19 cellular contexts compared by ENCODE assay signal in genomic region chr6:31947070-31947675, GRCh38. TPM values are rescaled to one million over a fixed set of nuclear protein-coding genes. Genes with fewer than 3 reads are reported as not detected.
DNase-seq lines count a peak whose midpoint lies in the region; ATAC-seq and TF ChIP-seq lines count a peak whose summit lies in the region.
"Had no signal": no experiment of that assay in that cellular context is flagged by ENCODE, and none has a peak within 500 bp of the region (broad histone marks: within the 10 kb centered on the region; RNA-seq: fewer than 3 reads in every experiment).

No MANE protein-coding gene starts in this region.

- peak overlapping the region in 1 of 2 donors; percentile 98 for H3K27ac ChIP-seq in breast epithelium
- no peak overlapping the region for H3K27ac ChIP-seq in endodermal cell (ENCODE audit: low read depth, low read length)
- H3K27ac ChIP-seq in neural progenitor cell, result no peak overlapping the region

- H3K4me3 ChIP-seq in breast epithelium (peak overlapping the region in 1 of 3 donors; percentile 5), endodermal cell (ENCODE audit: low read length) (no peak overlapping the region), neural progenitor cell (no peak overlapping the region)
- H3K4me3 ChIP-seq: HAP-1 had no signal

- no peaks in the 10 kb centered on the region for H3K79me2 ChIP-seq in neural progenitor cell (ENCODE audit: low read depth)

- H4K20me1 ChIP-seq in neural progenitor cell (ENCODE audit: low read depth), result no peaks in the 10 kb centered on the region

- no peak for TF ChIP-seq CTCF in MCF 10A (IDR thresholded peaks at IDR 0.05; ENCODE audit: unreplicated experiment)
- TF ChIP-seq CTCF in breast epithelium (IDR thresholded peaks at IDR 0.05), result no peak
- no peak for TF ChIP-seq CTCF in endodermal cell (conservative IDR thresholded peaks at IDR 0.05)
- TF ChIP-seq CTCF in neural progenitor cell (IDR thresholded peaks at IDR 0.05), result no peak

- TF ChIP-seq POLR2A in breast epithelium (IDR thresholded peaks at IDR 0.05), result no peak

- no peak overlapping the region for H2AFZ ChIP-seq in neural progenitor cell (replicated peaks)
- H2AFZ ChIP-seq: PC-9 had no signal

- no peak for ATAC-seq in HG02798 (IDR thresholded peaks at IDR 0.05; ENCODE audit: poor library complexity, unreplicated experiment)

- H3K4me3 Mint-ChIP-seq in MCF 10A (ENCODE audit: unreplicated experiment) (peak overlapping the region; percentile 64), endodermal cell (no peak overlapping the region), neural progenitor cell (peak overlapping the region; percentile 22)
- no peak overlapping the region for H3K4me3 Mint-ChIP-seq in activated T-helper 2 cell treated with anti-CD3 and anti-CD28 coated beads, Interferon-gamma antibody, Interleukin-2, Interleukin-4, amounts not matched to agents 10 μg/mL and 5 μg/mL and 100 μg/mL, durations not matched to agents 14 hours and 24 hours and 36 hours (ENCODE audit: low read depth)

- H3K27me3 Mint-ChIP-seq in MCF 10A (ENCODE audit: insufficient read depth, unreplicated experiment), result no peaks in the 10 kb centered on the region
- peaks cover 65% of the 10 kb centered on the region for H3K27me3 Mint-ChIP-seq in endodermal cell (ENCODE audit: insufficient read depth)
- peaks cover 20% of the 10 kb centered on the region for H3K27me3 Mint-ChIP-seq in neural progenitor cell (ENCODE audit: insufficient read depth, low read depth)
- peaks cover 7% of the 10 kb centered on the region for H3K27me3 Mint-ChIP-seq in activated T-helper 2 cell treated with anti-CD3 and anti-CD28 coated beads, Interferon-gamma antibody, Interleukin-2, Interleukin-4, amounts not matched to agents 10 μg/mL and 5 μg/mL and 100 μg/mL, durations not matched to agents 14 hours and 24 hours and 36 hours (ENCODE audit: low read depth)

- WGBS in endodermal cell (ENCODE audit: insufficient coverage in 1 of 2, insufficient read length in 1 of 2), 2 experiments, result 86 to 88% methylated on average over 17 to 24 of the region's 24 CpGs

- H3K9ac ChIP-seq in endodermal cell (ENCODE audit: extremely low read depth, low read length, poor library complexity, severe bottlenecking) (no peak overlapping the region), neural progenitor cell (no peak overlapping the region)
- H3K9ac ChIP-seq: SK-N-SH had no signal

- H3K9me3 Mint-ChIP-seq in MCF 10A (ENCODE audit: unreplicated experiment), result no peaks in the 10 kb centered on the region
- no peaks in the 10 kb centered on the region for H3K9me3 Mint-ChIP-seq in endodermal cell
- no peaks in the 10 kb centered on the region for H3K9me3 Mint-ChIP-seq in neural progenitor cell
- no peaks in the 10 kb centered on the region for H3K9me3 Mint-ChIP-seq in activated T-helper 2 cell treated with anti-CD3 and anti-CD28 coated beads, Interferon-gamma antibody, Interleukin-2, Interleukin-4, amounts not matched to agents 10 μg/mL and 5 μg/mL and 100 μg/mL, durations not matched to agents 14 hours and 24 hours and 36 hours

- H3K27me3 ChIP-seq in breast epithelium (no peaks in the 10 kb centered on the region), endodermal cell (ENCODE audit: control insufficient read depth, insufficient read depth, low read length, poor library complexity, severe bottlenecking) (peaks cover 42% of the 10 kb centered on the region), neural progenitor cell (peaks cover 17% of the 10 kb centered on the region)

- DNase-seq in MCF 10A (ENCODE audit: unreplicated experiment) (no peak), breast epithelium (ENCODE audit: low spot score in 2 of 2) (no peak), endodermal cell (peak; percentile 35), neural progenitor cell (ENCODE audit: low spot score) (no peak), DMS79 (lab: John Stamatoyannopoulos, UW) (no peak), putamen (ENCODE audit: low spot score) (no peak)
- DNase-seq in activated T-helper 2 cell treated with anti-CD3 and anti-CD28 coated beads, Interferon-gamma antibody, Interleukin-2, Interleukin-4, amounts not matched to agents 10 μg/mL and 5 μg/mL and 100 μg/mL, durations not matched to agents 14 hours and 24 hours and 36 hours (ENCODE audit: low spot score), result no peak
- DNase-seq: 8988T, C1 segment of cervical spinal cord, KBM-7, NCI-H1436 treated with DMSO at 0.1 percent for 48 hours, NCI-H2029 treated with DMSO at 0.1 percent for 48 hours, NCI-H2171 treated with DMSO at 0.1 percent for 48 hours, NCI-H446 treated with DMSO at 0.1 percent for 48 hours, NCI-H774, PC-9, SK-N-SH had no signal

- no peaks in the 10 kb centered on the region for H3K36me3 ChIP-seq in breast epithelium
- H3K36me3 ChIP-seq in endodermal cell (ENCODE audit: control insufficient read depth, insufficient read depth, low read length), result peaks cover 19% of the 10 kb centered on the region
- no peaks in the 10 kb centered on the region for H3K36me3 ChIP-seq in neural progenitor cell

- H3K4me2 ChIP-seq in neural progenitor cell, result no peak overlapping the region

- CTCF ChIA-PET in MCF 10A (lab: Yijun Ruan, JAX), result interaction anchor here (0.6 kb wide), 1 partner anchor 10 kb away, joined by 3 read pairs; no protein-coding TSS in a partner anchor

- H3K4me1 Mint-ChIP-seq in MCF 10A (ENCODE audit: insufficient read depth, unreplicated experiment) (peaks cover 52% of the 10 kb centered on the region), endodermal cell (no peaks in the 10 kb centered on the region), neural progenitor cell (peaks cover 10% of the 10 kb centered on the region)
- peaks cover 5% of the 10 kb centered on the region for H3K4me1 Mint-ChIP-seq in activated T-helper 2 cell treated with anti-CD3 and anti-CD28 coated beads, Interferon-gamma antibody, Interleukin-2, Interleukin-4, amounts not matched to agents 10 μg/mL and 5 μg/mL and 100 μg/mL, durations not matched to agents 14 hours and 24 hours and 36 hours (ENCODE audit: low read depth)

- H3K27ac Mint-ChIP-seq in MCF 10A (ENCODE audit: low read depth, unreplicated experiment) (peak overlapping the region; percentile 51), endodermal cell (no peak overlapping the region), neural progenitor cell (peak overlapping the region; percentile 20)
- H3K27ac Mint-ChIP-seq in activated T-helper 2 cell treated with anti-CD3 and anti-CD28 coated beads, Interferon-gamma antibody, Interleukin-2, Interleukin-4, amounts not matched to agents 10 μg/mL and 5 μg/mL and 100 μg/mL, durations not matched to agents 14 hours and 24 hours and 36 hours, result no peak overlapping the region

- BruUV-seq in MCF 10A (replicated peaks; lab: Mats Ljungman, UMichigan), result no TSS peak

- H3K36me3 Mint-ChIP-seq in MCF 10A (ENCODE audit: insufficient read depth, unreplicated experiment) (peaks cover 40% of the 10 kb centered on the region), endodermal cell (ENCODE audit: low read depth) (peaks cover 8% of the 10 kb centered on the region), neural progenitor cell (peaks cover 2% of the 10 kb centered on the region)
- H3K36me3 Mint-ChIP-seq in activated T-helper 2 cell treated with anti-CD3 and anti-CD28 coated beads, Interferon-gamma antibody, Interleukin-2, Interleukin-4, amounts not matched to agents 10 μg/mL and 5 μg/mL and 100 μg/mL, durations not matched to agents 14 hours and 24 hours and 36 hours (ENCODE audit: low read depth), result peaks cover under 1% of the 10 kb centered on the region

- H3K4me1 ChIP-seq in breast epithelium, result peaks cover 10 to 17% of the 10 kb centered on the region in 2 donors
- H3K4me1 ChIP-seq in endodermal cell (ENCODE audit: control insufficient read depth, insufficient read depth, low read length), result no peaks in the 10 kb centered on the region
- no peaks in the 10 kb centered on the region for H3K4me1 ChIP-seq in neural progenitor cell
- H3K4me1 ChIP-seq: HAP-1 had no signal

- intact Hi-C loops in MCF 10A (cut with micrococcal nuclease), result no loop called here
- intact Hi-C loops in breast epithelium (cut with DNase I; ENCODE audit: low total_unique reads), result no loop called here
- intact Hi-C loops in activated T-helper 2 cell treated with anti-CD3 and anti-CD28 coated beads, Interferon-gamma antibody, Interleukin-2, Interleukin-4, amounts not matched to agents 10 μg/mL and 5 μg/mL and 100 μg/mL, durations not matched to agents 14 hours and 24 hours and 36 hours (cut with micrococcal nuclease), result no loop called here

- no peaks in the 10 kb centered on the region for H3F3A ChIP-seq in neural progenitor cell (ENCODE audit: low read depth)

- H3K9me3 ChIP-seq in breast epithelium, result no peaks in the 10 kb centered on the region
- H3K9me3 ChIP-seq in endodermal cell (ENCODE audit: control insufficient read depth, low read length), result no peaks in the 10 kb centered on the region
- no peaks in the 10 kb centered on the region for H3K9me3 ChIP-seq in neural progenitor cell (ENCODE audit: low read depth)
- H3K9me3 ChIP-seq: HAP-1, SK-N-SH had no signal

- POLR2A ChIA-PET in MCF 10A (lab: Yijun Ruan, JAX), result interaction anchor here (0.9 to 3.6 kb wide), 4 partner anchors 12 to 49 kb away, joined by 5 to 24 read pairs (median 7); partner anchors contain the start of genes DXO, EHMT2, NELFE and SKIC2

RNA-seq across cellular contexts. Expression of gene CFB, which starts 1.3 kb away (rescaled TPM):
- total RNA-seq in MCF 10A (2022) (24.5 and 24.6 TPM in 2 replicates), breast epithelium (100 to 1,000 TPM in 2 of 3 donors, 10 to 100 TPM in 1; 36.3 to 177 (median 130) TPM), endodermal cell (under 1 TPM; 0.51 to 0.66 TPM), neural progenitor cell (ENCODE audit: low replicate concordance) (0.50 TPM in 1 of 2 replicates, not detected in the other)
- polyA plus RNA-seq in endodermal cell (2013, experiment 1 of 2), result 0.57 TPM
- 1.3 TPM for polyA plus RNA-seq in endodermal cell (2013, experiment 2 of 2)
- total RNA-seq in activated T-helper 2 cell treated with anti-CD3 and anti-CD28 coated beads, Interferon-gamma antibody, Interleukin-2, Interleukin-4, amounts not matched to agents 10 μg/mL and 5 μg/mL and 100 μg/mL, durations not matched to agents 14 hours and 24 hours and 36 hours, result 0.16 TPM in 1 of 2 replicates, not detected in the other

RNA-seq across cellular contexts. Expression of gene NELFE, which starts 11.6 kb away (rescaled TPM):
- 90.7 and 113 TPM in 2 replicates for total RNA-seq in MCF 10A (2022)
- total RNA-seq in breast epithelium, result 10 to 100 TPM; 77.3 to 92.7 (median 90.1) TPM
- total RNA-seq in endodermal cell, result 100 to 1,000 TPM in 1 of 2 donors, 10 to 100 TPM in 1; 90.3 to 132 TPM
- 105 TPM for polyA plus RNA-seq in endodermal cell (2013, experiment 1 of 2)
- polyA plus RNA-seq in endodermal cell (2013, experiment 2 of 2), result 103 TPM
- total RNA-seq in neural progenitor cell (ENCODE audit: low replicate concordance), result 129 and 135 TPM in 2 replicates
- total RNA-seq in activated T-helper 2 cell treated with anti-CD3 and anti-CD28 coated beads, Interferon-gamma antibody, Interleukin-2, Interleukin-4, amounts not matched to agents 10 μg/mL and 5 μg/mL and 100 μg/mL, durations not matched to agents 14 hours and 24 hours and 36 hours, result 81.2 and 82.0 TPM in 2 replicates

RNA-seq across cellular contexts. Expression of gene SKIC2, which starts 11.8 kb away (rescaled TPM):
- total RNA-seq in MCF 10A (2022) (53.1 and 66.2 TPM in 2 replicates), breast epithelium (10 to 100 TPM; 30.7 to 46.5 (median 43.9) TPM), endodermal cell (100 to 1,000 TPM in 1 of 2 donors, 10 to 100 TPM in 1; 95.8 to 103 TPM), neural progenitor cell (ENCODE audit: low replicate concordance) (21.0 and 50.5 TPM in 2 replicates)
- polyA plus RNA-seq in endodermal cell (2013, experiment 1 of 2), result 54.5 TPM
- polyA plus RNA-seq in endodermal cell (2013, experiment 2 of 2), result 45.0 TPM
- 93.7 and 99.5 TPM in 2 replicates for total RNA-seq in activated T-helper 2 cell treated with anti-CD3 and anti-CD28 coated beads, Interferon-gamma antibody, Interleukin-2, Interleukin-4, amounts not matched to agents 10 μg/mL and 5 μg/mL and 100 μg/mL, durations not matched to agents 14 hours and 24 hours and 36 hours

RNA-seq across cellular contexts. Expression of gene C2, which starts 19.7 kb away (rescaled TPM):
- total RNA-seq in MCF 10A (2022), result not detected in 2 replicates
- total RNA-seq in breast epithelium, result 10 to 100 TPM; 10.2 to 54.2 (median 15.4) TPM
- 1 to 10 TPM in 1 of 2 donors, under 1 TPM in 1; 0.29 to 1.0 TPM for total RNA-seq in endodermal cell
- polyA plus RNA-seq in endodermal cell (2013, experiment 1 of 2), result 0.89 TPM
- polyA plus RNA-seq in endodermal cell (2013, experiment 2 of 2), result 0.70 TPM
- total RNA-seq in neural progenitor cell (ENCODE audit: low replicate concordance), result 1.1 and 1.4 TPM in 2 replicates
- 1.1 and 1.4 TPM in 2 replicates for total RNA-seq in activated T-helper 2 cell treated with anti-CD3 and anti-CD28 coated beads, Interferon-gamma antibody, Interleukin-2, Interleukin-4, amounts not matched to agents 10 μg/mL and 5 μg/mL and 100 μg/mL, durations not matched to agents 14 hours and 24 hours and 36 hours

RNA-seq across cellular contexts. Expression of gene DXO, which starts 24.8 kb away (rescaled TPM):
- total RNA-seq in MCF 10A (2022) (39.1 and 41.4 TPM in 2 replicates), breast epithelium (10 to 100 TPM; 12.0 to 28.4 (median 22.0) TPM), endodermal cell (10 to 100 TPM; 19.2 to 22.3 TPM), neural progenitor cell (ENCODE audit: low replicate concordance) (10.2 and 23.0 TPM in 2 replicates)
- 17.5 TPM for polyA plus RNA-seq in endodermal cell (2013, experiment 1 of 2)
- polyA plus RNA-seq in endodermal cell (2013, experiment 2 of 2), result 15.3 TPM
- 15.7 and 16.6 TPM in 2 replicates for total RNA-seq in activated T-helper 2 cell treated with anti-CD3 and anti-CD28 coated beads, Interferon-gamma antibody, Interleukin-2, Interleukin-4, amounts not matched to agents 10 μg/mL and 5 μg/mL and 100 μg/mL, durations not matched to agents 14 hours and 24 hours and 36 hours

Comparison
In these comparisons a context has a peak if more than half of its experiments do, and no peak if none do; other contexts are left out.
1. H3K27ac Mint-ChIP-seq: peak in MCF 10A (single experiment) and neural progenitor cell (single experiment); none in endodermal cell (single experiment) and activated T-helper 2 cell treated with anti-CD3 and anti-CD28 coated beads, Interferon-gamma antibody, Interleukin-2, Interleukin-4, amounts not matched to agents 10 μg/mL and 5 μg/mL and 100 μg/mL, durations not matched to agents 14 hours and 24 hours and 36 hours (single experiment).
2. H3K4me3 Mint-ChIP-seq: peak in MCF 10A (single experiment) and neural progenitor cell (single experiment); none in endodermal cell (single experiment) and activated T-helper 2 cell treated with anti-CD3 and anti-CD28 coated beads, Interferon-gamma antibody, Interleukin-2, Interleukin-4, amounts not matched to agents 10 μg/mL and 5 μg/mL and 100 μg/mL, durations not matched to agents 14 hours and 24 hours and 36 hours (single experiment).
3. RNA of gene CFB, which starts 1.3 kb away (total RNA-seq): 36.3 to 177 TPM in breast epithelium and 24.5 to 24.6 TPM in MCF 10A; 0.51 to 0.66 TPM in endodermal cell, 0.16 TPM in activated T-helper 2 cell treated with anti-CD3 and anti-CD28 coated beads, Interferon-gamma antibody, Interleukin-2, Interleukin-4, amounts not matched to agents 10 μg/mL and 5 μg/mL and 100 μg/mL, durations not matched to agents 14 hours and 24 hours and 36 hours and 0.50 TPM in neural progenitor cell; every median in the first group is over 10 times any median in the second.